24 cellular contexts compared by ENCODE assay signal in genomic region chr16:64150193-64150592, GRCh38.
A peak's percentile ranks its signal among the peaks of the same experiment; 100 is the strongest.
DNase-seq lines count a peak whose midpoint lies in the region; ATAC-seq, FAIRE-seq and TF ChIP-seq lines count a peak whose summit lies in the region.
"Had no signal": no experiment of that assay in that cellular context is flagged by ENCODE, and none has a peak within 500 bp of the region (broad histone marks: within the 10 kb centered on the region; RNA-seq: fewer than 3 reads in every experiment).

No MANE protein-coding gene starts in this region.

- H4K20me1 ChIP-seq in mammary epithelial cell (ENCODE audit: insufficient read depth, low read length) = no peaks in the 10 kb centered on the region
- H4K20me1 ChIP-seq in PC-3 (ENCODE audit: low read length) = no peaks in the 10 kb centered on the region
- no peaks in the 10 kb centered on the region for H4K20me1 ChIP-seq in endothelial cell of umbilical vein (replicated peaks; ENCODE audit: control insufficient read depth, extremely low read depth, insufficient read depth, low read length)

- H3K4me3 Mint-ChIP-seq in MCF 10A (ENCODE audit: unreplicated experiment) = no peak overlapping the region
- H3K4me3 Mint-ChIP-seq: GM23338, T-cell had no signal

- no peaks in the 10 kb centered on the region for H3F3A ChIP-seq in PC-3 (ENCODE audit: low read length, unreplicated experiment)

- H3K9me1 ChIP-seq in endothelial cell of umbilical vein (replicated peaks; ENCODE audit: control insufficient read depth, extremely low read depth, insufficient read depth, low read length) = no peaks in the 10 kb centered on the region

- H3K36me3 Mint-ChIP-seq in MCF 10A (ENCODE audit: insufficient read depth, unreplicated experiment) = peaks cover 6% of the 10 kb centered on the region
- H3K36me3 Mint-ChIP-seq: T-cell had no signal

- no peak overlapping the region for H3K4me2 ChIP-seq in mammary epithelial cell (ENCODE audit: insufficient read depth, low read depth, low read length)
- peak overlapping the region; percentile 41 for H3K4me2 ChIP-seq in PC-3 (ENCODE audit: low read length)
- no peak overlapping the region for H3K4me2 ChIP-seq in endothelial cell of umbilical vein (ENCODE audit: insufficient read depth, low read length)
- H3K4me2 ChIP-seq: GM23338 had no signal

- TF ChIP-seq CTCF in MCF 10A (IDR thresholded peaks at IDR 0.05; ENCODE audit: unreplicated experiment) (no peak), mammary epithelial cell (conservative IDR thresholded peaks at IDR 0.05 in 1 of 2, IDR thresholded peaks at IDR 0.05 in 1 of 2; ENCODE audit: extremely low read depth in 1 of 2, insufficient read depth in 1 of 2, low read depth in 1 of 2, low read length in 2 of 2) (no peak), PC-3 (conservative IDR thresholded peaks at IDR 0.05; ENCODE audit: low read depth, low read length) (no peak), endothelial cell of umbilical vein (IDR thresholded peaks at IDR 0.05; ENCODE audit: extremely low read depth in 1 of 2, insufficient read depth in 1 of 2, low read depth in 1 of 2, low read length in 2 of 2) (no peak), thyroid gland (IDR thresholded peaks at IDR 0.05) (no peak)

- BruUV-seq in MCF 10A (replicated peaks; lab: Mats Ljungman, UMichigan) (no TSS peak), mammary epithelial cell (replicated peaks; lab: Mats Ljungman, UMichigan) (no TSS peak), PC-3 (replicated peaks; lab: Mats Ljungman, UMichigan) (no TSS peak), endothelial cell of umbilical vein (replicated peaks; lab: Mats Ljungman, UMichigan) (no TSS peak)

- dilution Hi-C loops in mammary epithelial cell (cut with HindIII; ENCODE audit: low sequenced_read_pairs) (no loop called here), endothelial cell of umbilical vein (cut with MboI; ENCODE audit: extremely low pct_ligation_motif_present, low sequenced_read_pairs) (no loop called here)

- H3K36me3 ChIP-seq in mammary epithelial cell (ENCODE audit: insufficient read depth, low read length) (no peaks in the 10 kb centered on the region), PC-3 (ENCODE audit: low read depth, low read length) (no peaks in the 10 kb centered on the region), endothelial cell of umbilical vein (ENCODE audit: control insufficient read depth in 2 of 2, extremely low read depth in 1 of 2, insufficient read depth in 2 of 2, low read length in 2 of 2) (no peaks in the 10 kb centered on the region), thyroid gland (no peaks in the 10 kb centered on the region)
- H3K36me3 ChIP-seq: HAP-1 had no signal

- no peak overlapping the region for H3K9ac ChIP-seq in mammary epithelial cell (ENCODE audit: insufficient read depth, low read length)
- H3K9ac ChIP-seq in PC-3 (ENCODE audit: low read length) = no peak overlapping the region
- H3K9ac ChIP-seq in endothelial cell of umbilical vein (replicated peaks; ENCODE audit: extremely low read depth, insufficient read depth, low read length) = no peak overlapping the region

- WGBS in mammary epithelial cell (ENCODE audit: low coverage, missing lambda C conversion rate) = 52% methylated on average over 3 of the region's 3 CpGs
- whole genome bisulfite sequencing in thyroid gland, 2 donors = 83 to 93% methylated on average over 3 of the region's 3 CpGs

- POLR2A ChIA-PET in MCF 10A (lab: Yijun Ruan, JAX) = no interaction called here
- POLR2A ChIA-PET in PC-3 (lab: Charles Lee; ENCODE audit: unreplicated experiment) = no interaction called here
- POLR2A ChIA-PET in endothelial cell of umbilical vein (lab: Charles Lee) = no interaction called here

- H3K27me3 ChIP-seq in mammary epithelial cell (ENCODE audit: insufficient read depth, low read length) (no peaks in the 10 kb centered on the region), PC-3 (ENCODE audit: low read length) (no peaks in the 10 kb centered on the region), endothelial cell of umbilical vein (ENCODE audit: control insufficient read depth in 2 of 2, insufficient read depth in 2 of 2, low read length in 2 of 2) (no peaks in the 10 kb centered on the region), thyroid gland (no peaks in the 10 kb centered on the region)

- H2AFZ ChIP-seq in mammary epithelial cell (ENCODE audit: low read depth, low read length) (no peak overlapping the region), PC-3 (ENCODE audit: low read length) (no peak overlapping the region), endothelial cell of umbilical vein (ENCODE audit: low read depth, low read length) (no peak overlapping the region)
- H2AFZ ChIP-seq: GM23338 had no signal

- H3K9me2 ChIP-seq in PC-3 (replicated peaks; ENCODE audit: low read length) = no peaks in the 10 kb centered on the region

- DNase-seq in MCF 10A (ENCODE audit: unreplicated experiment) (peak; percentile 52), mammary epithelial cell (no peak), PC-3 (peak; percentile 74), endothelial cell of umbilical vein (ENCODE audit: low read depth, low spot score) (peak; percentile 15), thyroid gland (no peak), midbrain (lab: John Stamatoyannopoulos, UW) (no peak), OCI-M2 (lab: John Stamatoyannopoulos, UW; ENCODE audit: unreplicated experiment) (no peak), RPMI8226 (no peak)
- DNase-seq: ACHN, Calu3, DMS153, Karpas-422, NCI-H1105, NCI-H1436 treated with DMSO at 0.1 percent for 48 hours, NCI-H1930, NCI-H446 treated with DMSO at 0.1 percent for 48 hours, NCI-H526 treated with DMSO at 0.1 percent for 48 hours, Right ventricle myocardium superior, T-cell had no signal

- CTCF ChIA-PET in MCF 10A (lab: Yijun Ruan, JAX) = interaction anchor here (0.7 kb wide), 1 partner anchor 15 kb away, joined by 3 read pairs; no protein-coding TSS in a partner anchor
- CTCF ChIA-PET in mammary epithelial cell (lab: Charles Lee; ENCODE audit: low non-redundant PET) = no interaction called here
- CTCF ChIA-PET in PC-3 (lab: Charles Lee) = no interaction called here
- CTCF ChIA-PET in endothelial cell of umbilical vein (lab: Charles Lee) = no interaction called here

- H3K79me2 ChIP-seq in mammary epithelial cell (ENCODE audit: insufficient read depth, low read length) (no peaks in the 10 kb centered on the region), PC-3 (ENCODE audit: low read length) (no peaks in the 10 kb centered on the region), endothelial cell of umbilical vein (ENCODE audit: control insufficient read depth, insufficient read depth, low read length) (no peaks in the 10 kb centered on the region)

- in situ Hi-C loops in mammary epithelial cell (cut with MboI; ENCODE audit: low sequenced_read_pairs in 2 of 2) = no loop called here

- no peaks in the 10 kb centered on the region for H3K9me3 Mint-ChIP-seq in MCF 10A (ENCODE audit: unreplicated experiment)
- H3K9me3 Mint-ChIP-seq: GM23338 had no signal

- H3K4me3 ChIP-seq in mammary epithelial cell (replicated peaks in 1 of 3; ENCODE audit: insufficient read depth in 1 of 3, low read depth in 2 of 3, low read length in 3 of 3) (no peak overlapping the region), PC-3 (ENCODE audit: low read length) (no peak overlapping the region), endothelial cell of umbilical vein (replicated peaks in 1 of 3; ENCODE audit: insufficient read depth in 1 of 3, low read depth in 1 of 3, low read length in 3 of 3) (no peak overlapping the region), thyroid gland (replicated peaks in 1 of 3) (no peak overlapping the region)
- H3K4me3 ChIP-seq: GM23338, HAP-1 had no signal

- TF ChIP-seq POLR2A in endothelial cell of umbilical vein (IDR thresholded peaks at IDR 0.05; ENCODE audit: low read depth, low read length) (no peak), thyroid gland (IDR thresholded peaks at IDR 0.05) (no peak)

- intact Hi-C loops in MCF 10A (cut with micrococcal nuclease) = no loop called here
- intact Hi-C loops in mammary epithelial cell (cut with micrococcal nuclease) = no loop called here
- intact Hi-C loops in PC-3 (cut with micrococcal nuclease) = loop anchor here (1.0 to 10.0 kb wide), 3 partner anchors 11 to 295 kb away; no protein-coding TSS in a partner anchor
- intact Hi-C loops in endothelial cell of umbilical vein (cut with micrococcal nuclease) = no loop called here
- intact Hi-C loops in thyroid gland (cut with DNase I) = no loop called here

- H3K27me3 Mint-ChIP-seq in MCF 10A (ENCODE audit: insufficient read depth, unreplicated experiment) = no peaks in the 10 kb centered on the region
- H3K27me3 Mint-ChIP-seq: T-cell had no signal

- H3K4me1 ChIP-seq in mammary epithelial cell (ENCODE audit: insufficient read depth, low read length) (no peaks in the 10 kb centered on the region), PC-3 (ENCODE audit: insufficient read depth, low read length) (peaks cover 28% of the 10 kb centered on the region), endothelial cell of umbilical vein (ENCODE audit: control insufficient read depth, extremely low read depth, insufficient read depth, low read length) (no peaks in the 10 kb centered on the region), thyroid gland (no peaks in the 10 kb centered on the region)
- H3K4me1 ChIP-seq: HAP-1 had no signal

- no peak for FAIRE-seq in endothelial cell of umbilical vein (lab: Jason Lieb, UNC)
- FAIRE-seq: RCC 7860 had no signal

- peak overlapping the region; percentile 4 for H3K27ac Mint-ChIP-seq in MCF 10A (ENCODE audit: low read depth, unreplicated experiment)
- H3K27ac Mint-ChIP-seq: GM23338, T-cell had no signal

- H3K9me3 ChIP-seq in mammary epithelial cell (replicated peaks; ENCODE audit: insufficient read depth, low read length) (no peaks in the 10 kb centered on the region), PC-3 (ENCODE audit: low read length) (no peaks in the 10 kb centered on the region), endothelial cell of umbilical vein (replicated peaks; ENCODE audit: control insufficient read depth, insufficient read depth, low read length) (no peaks in the 10 kb centered on the region), thyroid gland (no peaks in the 10 kb centered on the region)
- H3K9me3 ChIP-seq: HAP-1 had no signal

- H3K4me1 Mint-ChIP-seq in MCF 10A (ENCODE audit: insufficient read depth, unreplicated experiment) = peaks cover 24% of the 10 kb centered on the region
- H3K4me1 Mint-ChIP-seq: T-cell had no signal

- peak; percentile 88 for ATAC-seq in PC-3
- ATAC-seq: GM23338, T-cell had no signal

- H3K27ac ChIP-seq in mammary epithelial cell (ENCODE audit: insufficient read depth, low read depth, low read length) = no peak overlapping the region
- H3K27ac ChIP-seq in PC-3 (ENCODE audit: low read length) = no peak overlapping the region
- H3K27ac ChIP-seq in endothelial cell of umbilical vein (ENCODE audit: insufficient read depth, low read depth, low read length) = no peak overlapping the region
- H3K27ac ChIP-seq in thyroid gland = no peak overlapping the region
- H3K27ac ChIP-seq: 22Rv1, HL-60 had no signal

TF ChIP-seq in endothelial cell of umbilical vein, 7 proteins besides CTCF, POLR2A, EP300 and RAD21:
- no peak for TF ChIP-seq GATA2 (IDR thresholded peaks at IDR 0.05; ENCODE audit: insufficient read depth, insufficient read length, low read depth, low read length)
- no peak for TF ChIP-seq MYC (IDR thresholded peaks at IDR 0.05; ENCODE audit: low read depth, low read length)

Comparison
In these comparisons a context has a peak if more than half of its experiments do, and no peak if none do; other contexts are left out.
1. DNase-seq: peak in MCF 10A (single experiment), PC-3 (single experiment) and endothelial cell of umbilical vein (single experiment); none in mammary epithelial cell (single experiment), thyroid gland (0 of 2), midbrain (single experiment), OCI-M2 (single experiment) and RPMI8226 (single experiment).